Comparison of ENCODE assay signal across 23 cellular contexts in the genomic region with DNA sequence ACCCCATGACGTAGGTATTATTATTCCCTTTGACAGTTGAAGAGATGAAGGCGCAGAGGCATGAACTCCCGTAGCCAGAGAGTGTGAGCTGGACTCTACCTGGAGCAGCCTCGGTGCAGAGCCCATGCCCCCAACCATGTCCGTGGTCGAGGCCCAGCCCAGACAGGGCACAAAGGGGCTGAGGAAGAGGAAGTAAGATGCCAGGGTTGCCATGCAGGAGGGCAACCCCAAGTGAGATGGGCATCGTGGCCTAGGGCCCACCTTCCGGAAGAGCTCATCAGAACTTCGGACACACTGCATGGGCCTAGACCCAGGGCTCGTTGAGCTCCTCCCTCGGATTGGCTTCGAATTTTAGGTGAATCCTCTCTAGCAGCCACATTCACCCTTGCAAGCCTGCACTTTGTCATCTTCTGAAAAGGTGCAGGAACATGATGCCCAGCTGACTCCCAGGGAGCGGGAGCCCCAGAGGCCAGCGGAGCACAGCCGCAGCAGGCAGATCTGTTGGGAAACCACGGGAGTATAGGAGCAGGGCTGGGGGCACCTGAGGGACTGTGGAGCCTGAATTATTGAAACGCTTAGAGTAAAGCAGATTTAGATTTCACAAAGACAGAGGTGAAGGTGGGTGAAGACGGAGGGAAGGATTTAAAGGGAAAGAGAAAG. TPM values are rescaled to one million over a fixed set of nuclear protein-coding genes. Genes with fewer than 3 reads are reported as not detected.
DNase-seq lines count a peak whose midpoint lies in the region; ATAC-seq and TF ChIP-seq lines count a peak whose summit lies in the region.
"Had no signal": no experiment of that assay in that cellular context is flagged by ENCODE, and none has a peak within 500 bp of the region (broad histone marks: within the 10 kb centered on the region; RNA-seq: fewer than 3 reads in every experiment).

No MANE protein-coding gene starts in this region.

- H3K36me3 Mint-ChIP-seq in mesothelial cell of epicardium: no peaks in the 10 kb centered on the region
- H3K36me3 Mint-ChIP-seq in H9 (ENCODE audit: insufficient read depth in 1 of 3, low read depth in 3 of 3): peaks cover 0 to 6% (median 2%) of the 10 kb centered on the region in 3 experiments; a peak in 5 of 7 replicates
- H3K36me3 Mint-ChIP-seq: CD8-positive, alpha-beta T cell; IgD-negative memory B cell had no signal

- no peak overlapping the region for H3K56ac ChIP-seq in H9 (ENCODE audit: insufficient read length, low read depth, low read length)

- peaks cover 10% of the 10 kb centered on the region for H3K23me2 ChIP-seq in H9 (ENCODE audit: insufficient read length, low read depth, low read length, poor library complexity, severe bottlenecking)

- no peak overlapping the region for H2BK20ac ChIP-seq in H9 (ENCODE audit: low read depth, low read length, poor library complexity, severe bottlenecking)

- H3K4me2 ChIP-seq in H9 (ENCODE audit: insufficient read depth, insufficient read length, low read length): no peak overlapping the region

- no peaks in the 10 kb centered on the region for H3K79me2 ChIP-seq in H9 (ENCODE audit: insufficient read depth, low read length)

- 100% methylated on average over 1 of the region's 18 CpGs for WGBS in H9 (ENCODE audit: extremely low coverage, insufficient read length, low lambda C conversion rate)

- no peak overlapping the region for H3K23ac ChIP-seq in H9 (ENCODE audit: insufficient read length, low read depth, low read length)

- no peak overlapping the region for H3K4me3 ChIP-seq in right atrium auricular region
- H3K4me3 ChIP-seq: lung had no signal

- H2BK5ac ChIP-seq in H9 (ENCODE audit: insufficient read length, low read length): no peak overlapping the region

- no peak overlapping the region for H4K91ac ChIP-seq in H9 (ENCODE audit: insufficient read length, low read depth, low read length)

- H3K4ac ChIP-seq in H9 (ENCODE audit: low read depth, low read length): no peak overlapping the region

- no peak overlapping the region for H3K18ac ChIP-seq in H9 (ENCODE audit: insufficient read length, low read depth, low read length)

- no peaks in the 10 kb centered on the region for H3K79me1 ChIP-seq in H9 (ENCODE audit: insufficient read depth, low read depth, low read length, poor library complexity, severe bottlenecking)

- no peak overlapping the region; the same call in 1 of the 2 replicates for H3K14ac ChIP-seq in H9 (ENCODE audit: insufficient read depth, low read length)

- no peak overlapping the region for H4K8ac ChIP-seq in H9 (replicated peaks; ENCODE audit: insufficient read length, low read depth, low read length)

- no peak for TF ChIP-seq CTCF in right atrium auricular region (IDR thresholded peaks at IDR 0.05)
- no peak for TF ChIP-seq CTCF in mesothelial cell of epicardium (IDR thresholded peaks at IDR 0.05; ENCODE audit: unreplicated experiment)
- no peak for TF ChIP-seq CTCF in H9 (conservative IDR thresholded peaks at IDR 0.05)

- H3K27me3 ChIP-seq in right atrium auricular region (no peaks in the 10 kb centered on the region), H9 (ENCODE audit: insufficient read depth, low read length) (no peaks in the 10 kb centered on the region)
- H3K27me3 ChIP-seq: SJCRH30 had no signal

- H2AFZ ChIP-seq in H9 (ENCODE audit: low read length): no peak overlapping the region

- H3K9me3 ChIP-seq in right atrium auricular region (no peaks in the 10 kb centered on the region), H9 (ENCODE audit: control insufficient read depth, low read depth, low read length) (no peaks in the 10 kb centered on the region)
- H3K9me3 ChIP-seq: SJCRH30 had no signal

- H3K4me1 Mint-ChIP-seq in mesothelial cell of epicardium (peaks cover 52% of the 10 kb centered on the region), H9 (peaks cover 19 to 31% of the 10 kb centered on the region in 2 experiments)

- no peak overlapping the region for H2BK120ac ChIP-seq in H9 (ENCODE audit: low read depth, low read length, poor library complexity, severe bottlenecking)

- DNase-seq in right atrium auricular region (ENCODE audit: low spot score): no peak
- no peak for DNase-seq in Right ventricle myocardium inferior (ENCODE audit: missing footprints)
- DNase-seq in mesothelial cell of epicardium (ENCODE audit: low spot score in 2 of 2, unreplicated experiment in 2 of 2): no peak
- peak; percentile 14 for DNase-seq in retina
- no peak for DNase-seq in AML-193 (lab: John Stamatoyannopoulos, UW)
- DNase-seq in H9: no peak
- DNase-seq in NCI-H2227 treated with DMSO at 0.1 percent for 48 hours (lab: John Stamatoyannopoulos, UW): no peak
- no peak for DNase-seq in HK-2 (ENCODE audit: unreplicated experiment)
- DNase-seq: activated CD8-positive, alpha-beta memory T cell treated with anti-CD3 and anti-CD28 coated beads, Interleukin-2, amount 50 U/mL, for 4 hours; activated effector memory CD4-positive, alpha-beta T cell treated with anti-CD3 and anti-CD28 coated beads, Interleukin-2, amount 50 U/mL, for 16 hours; aorta; CD8-positive, alpha-beta T cell; cortex of kidney; DND-41; erythroblast; GOT3; NCI-H1930; stimulated activated naive CD4-positive, alpha-beta T cell; T-helper 9 cell had no signal

- H3K4me1 ChIP-seq in right atrium auricular region (peaks cover 0 to 60% of the 10 kb centered on the region in 2 donors), H9 (ENCODE audit: insufficient read depth, low read length) (peaks cover 2% of the 10 kb centered on the region; the same call in 1 of the 2 replicates)

- intact Hi-C loops in Right ventricle myocardium inferior (cut with DNase I): loop anchor here (10.0 kb wide), 1 partner anchor 185 kb away; the partner anchor contains the start of genes NCAPD3 and VPS26B

- no peak overlapping the region for H4K5ac ChIP-seq in H9 (ENCODE audit: insufficient read length, low read depth, low read length)

- H3K9ac ChIP-seq in H9 (ENCODE audit: extremely low read depth, insufficient read length, low read length): no peak overlapping the region

- no peaks in the 10 kb centered on the region for H3K9me3 Mint-ChIP-seq in mesothelial cell of epicardium
- no peaks in the 10 kb centered on the region for H3K9me3 Mint-ChIP-seq in H9
- H3K9me3 Mint-ChIP-seq: CD8-positive, alpha-beta T cell; IgD-negative memory B cell had no signal

- no peak for ATAC-seq in Right ventricle myocardium inferior
- ATAC-seq: CD8-positive, alpha-beta T cell had no signal

- no peaks in the 10 kb centered on the region for H4K20me1 ChIP-seq in H9 (ENCODE audit: control insufficient read depth, insufficient read depth, insufficient read length)

- H3K27me3 Mint-ChIP-seq in mesothelial cell of epicardium (ENCODE audit: low read depth) (peaks cover 2% of the 10 kb centered on the region), H9 (ENCODE audit: low read depth) (peaks cover 5% of the 10 kb centered on the region)
- H3K27me3 Mint-ChIP-seq: IgD-negative memory B cell had no signal

- no peak overlapping the region for H2BK12ac ChIP-seq in H9 (ENCODE audit: insufficient read length, low read depth, low read length)

- H3K27ac ChIP-seq in right atrium auricular region (peak overlapping the region; percentile 35 to 71), H9 (ENCODE audit: insufficient read length, low read depth, low read length) (no peak overlapping the region)
- H3K27ac ChIP-seq: SJCRH30 had no signal

- no peak overlapping the region for H2AK5ac ChIP-seq in H9 (ENCODE audit: insufficient read length, low read length)

- H3T11ph ChIP-seq in H9 (ENCODE audit: low read length): no peak overlapping the region

- H2BK15ac ChIP-seq in H9 (ENCODE audit: low read depth, low read length): no peak overlapping the region

- H3K4me3 Mint-ChIP-seq in mesothelial cell of epicardium (no peak overlapping the region), H9 (no peak overlapping the region)
- H3K4me3 Mint-ChIP-seq: CD8-positive, alpha-beta T cell had no signal

- H3K27ac Mint-ChIP-seq in mesothelial cell of epicardium (peak overlapping the region; percentile 91), H9 (no peak overlapping the region)
- H3K27ac Mint-ChIP-seq: IgD-negative memory B cell had no signal

- H3K36me3 ChIP-seq in right atrium auricular region: no peaks in the 10 kb centered on the region
- H3K36me3 ChIP-seq: SJCRH30 had no signal

RNA-seq across cellular contexts. Expression of gene JAM3, which starts 29.0 kb away (rescaled TPM):
- total RNA-seq in right atrium auricular region: 10 to 100 TPM; 28.5 to 38.1 TPM
- 22.5 TPM for total RNA-seq in Right ventricle myocardium inferior
- 36.2 to 39.3 TPM (median 37.6 TPM) in 3 replicates for total RNA-seq in mesothelial cell of epicardium
- 30.0 and 36.5 TPM in 2 replicates for total RNA-seq in H9 (2021)
- total RNA-seq: OCI-LY7 had no signal
